Comparison of ENCODE assay signal across 23 cellular contexts in genomic region chr1:201966171-201966570, GRCh38. TPM values are rescaled to one million over a fixed set of nuclear protein-coding genes. Genes with fewer than 3 reads are reported as not detected.
DNase-seq lines count a peak whose midpoint lies in the region; ATAC-seq lines count a peak whose summit lies in the region.
"Had no signal": no experiment of that assay in that cellular context is flagged by ENCODE, and none has a peak within 500 bp of the region (broad histone marks: within the 10 kb centered on the region; RNA-seq: fewer than 3 reads in every experiment).

No MANE protein-coding gene starts in this region.

- no peaks in the 10 kb centered on the region for H3K27me3 ChIP-seq in CD8-positive, alpha-beta memory T cell (ENCODE audit: insufficient read depth, low read length, poor library complexity, severe bottlenecking)

- no peak overlapping the region for H3K27ac ChIP-seq in CD8-positive, alpha-beta memory T cell (ENCODE audit: low read depth, low read length)
- H3K27ac ChIP-seq: C4-2B, PC-9, SK-N-MC had no signal

- ATAC-seq in HG02759 (IDR thresholded peaks at IDR 0.05; ENCODE audit: unreplicated experiment): peak; percentile 47
- ATAC-seq in stimulated activated naive B cell treated with anti-CD40 and anti-IgM and Interleukin-4, amounts not matched to agents 10 μg/mL and 1 μg/mL and 100 μg/mL, for 72 hours (replicated peaks): peak; percentile 57 to 63
- no peak for ATAC-seq in GM21526 (IDR thresholded peaks at IDR 0.05; ENCODE audit: low FRiP score, unreplicated experiment)
- ATAC-seq: HCT116 had no signal

- intact Hi-C loops in activated naive CD4-positive, alpha-beta T cell treated with anti-CD3 and anti-CD28 coated beads for 36 hours (cut with micrococcal nuclease): no loop called here

- H3K4me3 Mint-ChIP-seq in activated naive CD4-positive, alpha-beta T cell treated with anti-CD3 and anti-CD28 coated beads for 36 hours: no peak overlapping the region
- H3K4me3 Mint-ChIP-seq in stimulated activated naive B cell treated with anti-CD40 and anti-IgM and Interleukin-4, amounts not matched to agents 10 μg/mL and 1 μg/mL and 100 μg/mL, for 72 hours: no peak overlapping the region
- H3K4me3 Mint-ChIP-seq in CD8-positive, alpha-beta memory T cell: no peak overlapping the region

- no peaks in the 10 kb centered on the region for H3K4me1 Mint-ChIP-seq in activated naive CD4-positive, alpha-beta T cell treated with anti-CD3 and anti-CD28 coated beads for 36 hours (ENCODE audit: low read depth)
- peaks cover 7 to 15% of the 10 kb centered on the region in 2 donors for H3K4me1 Mint-ChIP-seq in stimulated activated naive B cell treated with anti-CD40 and anti-IgM and Interleukin-4, amounts not matched to agents 10 μg/mL and 1 μg/mL and 100 μg/mL, for 72 hours
- no peaks in the 10 kb centered on the region for H3K4me1 Mint-ChIP-seq in CD8-positive, alpha-beta memory T cell

- POLR2A ChIA-PET in CD8-positive, alpha-beta memory T cell (lab: Charles Lee): interaction anchor here (1.2 kb wide), 1 partner anchor 11 kb away, joined by 6 read pairs; the partner anchor contains the start of gene TIMM17A

- H3K9me3 Mint-ChIP-seq in activated naive CD4-positive, alpha-beta T cell treated with anti-CD3 and anti-CD28 coated beads for 36 hours: no peaks in the 10 kb centered on the region
- H3K9me3 Mint-ChIP-seq in stimulated activated naive B cell treated with anti-CD40 and anti-IgM and Interleukin-4, amounts not matched to agents 10 μg/mL and 1 μg/mL and 100 μg/mL, for 72 hours: no peaks in the 10 kb centered on the region
- no peaks in the 10 kb centered on the region for H3K9me3 Mint-ChIP-seq in CD8-positive, alpha-beta memory T cell

- peak overlapping the region; percentile 39 for H3K27ac Mint-ChIP-seq in activated naive CD4-positive, alpha-beta T cell treated with anti-CD3 and anti-CD28 coated beads for 36 hours
- peak overlapping the region; percentile 68 for H3K27ac Mint-ChIP-seq in stimulated activated naive B cell treated with anti-CD40 and anti-IgM and Interleukin-4, amounts not matched to agents 10 μg/mL and 1 μg/mL and 100 μg/mL, for 72 hours
- no peak overlapping the region for H3K27ac Mint-ChIP-seq in CD8-positive, alpha-beta memory T cell

- no peaks in the 10 kb centered on the region for H3K27me3 Mint-ChIP-seq in activated naive CD4-positive, alpha-beta T cell treated with anti-CD3 and anti-CD28 coated beads for 36 hours (ENCODE audit: low read depth)
- H3K27me3 Mint-ChIP-seq in stimulated activated naive B cell treated with anti-CD40 and anti-IgM and Interleukin-4, amounts not matched to agents 10 μg/mL and 1 μg/mL and 100 μg/mL, for 72 hours: no peaks in the 10 kb centered on the region
- no peaks in the 10 kb centered on the region for H3K27me3 Mint-ChIP-seq in CD8-positive, alpha-beta memory T cell

- H3K36me3 Mint-ChIP-seq in activated naive CD4-positive, alpha-beta T cell treated with anti-CD3 and anti-CD28 coated beads for 36 hours (ENCODE audit: low read depth): peaks cover 17% of the 10 kb centered on the region
- H3K36me3 Mint-ChIP-seq in stimulated activated naive B cell treated with anti-CD40 and anti-IgM and Interleukin-4, amounts not matched to agents 10 μg/mL and 1 μg/mL and 100 μg/mL, for 72 hours: peaks cover 35 to 47% of the 10 kb centered on the region in 2 donors
- H3K36me3 Mint-ChIP-seq in CD8-positive, alpha-beta memory T cell: peaks cover 0 to 80% (median 31%) of the 10 kb centered on the region in 3 donors

- H3K4me3 ChIP-seq in CD8-positive, alpha-beta memory T cell (ENCODE audit: low read length): no peak overlapping the region
- H3K4me3 ChIP-seq: PC-9, SK-N-MC had no signal

- no peak for DNase-seq in activated naive CD4-positive, alpha-beta T cell treated with anti-CD3 and anti-CD28 coated beads for 36 hours
- DNase-seq in activated naive CD4-positive, alpha-beta T cell treated with Interleukin-2 at 50 U/mL for 16 hours: no peak
- DNase-seq in kidney glomerular epithelial cell (lab: John Stamatoyannopoulos, UW): peak; percentile 16
- DNase-seq in stimulated activated naive B cell treated with anti-CD40 and anti-IgM and Interleukin-4, amounts not matched to agents 10 μg/mL and 1 μg/mL and 100 μg/mL, for 72 hours: no peak
- no peak for DNase-seq in NCI-H1694 treated with DMSO at 0.1 percent for 48 hours (lab: John Stamatoyannopoulos, UW)
- no peak for DNase-seq in CD8-positive, alpha-beta memory T cell
- DNase-seq: DMS53, GDM1, Kasumi-1, NCI-H1417, NCI-H187, NCI-H69, PC-9, RPMI8226, SHP77 had no signal

- H3K4me1 ChIP-seq in CD8-positive, alpha-beta memory T cell (ENCODE audit: insufficient read depth, low read length): no peaks in the 10 kb centered on the region

- H3K36me3 ChIP-seq in CD8-positive, alpha-beta memory T cell (ENCODE audit: insufficient read depth, low read length): peaks cover 56% of the 10 kb centered on the region

- H3K9me3 ChIP-seq in CD8-positive, alpha-beta memory T cell (ENCODE audit: low read length): no peaks in the 10 kb centered on the region

- CTCF ChIA-PET in activated naive CD4-positive, alpha-beta T cell treated with anti-CD3 and anti-CD28 coated beads for 36 hours (lab: Charles Lee): no interaction called here
- CTCF ChIA-PET in CD8-positive, alpha-beta memory T cell (lab: Charles Lee): no interaction called here

RNA-seq across cellular contexts. Expression of gene TIMM17A, which starts 10.9 kb away (rescaled TPM):
- 10 to 100 TPM; 52.6 to 54.4 TPM for total RNA-seq in activated naive CD4-positive, alpha-beta T cell treated with anti-CD3 and anti-CD28 coated beads for 36 hours
- total RNA-seq in CD8-positive, alpha-beta memory T cell: 100 to 1,000 TPM; 120 to 130 TPM
- 31.5 TPM for polyA plus RNA-seq in CD8-positive, alpha-beta memory T cell

RNA-seq across cellular contexts. Expression of gene RNPEP, which starts 16.3 kb away (rescaled TPM):
- 10 to 100 TPM; 43.4 to 44.4 TPM for total RNA-seq in activated naive CD4-positive, alpha-beta T cell treated with anti-CD3 and anti-CD28 coated beads for 36 hours
- 10 to 100 TPM; 30.5 to 33.2 TPM for total RNA-seq in CD8-positive, alpha-beta memory T cell
- 36.3 TPM for polyA plus RNA-seq in CD8-positive, alpha-beta memory T cell

RNA-seq across cellular contexts. Expression of gene LMOD1, which starts 19.8 kb away (rescaled TPM):
- not detected for total RNA-seq in activated naive CD4-positive, alpha-beta T cell treated with anti-CD3 and anti-CD28 coated beads for 36 hours
- total RNA-seq in CD8-positive, alpha-beta memory T cell: not detected
- not detected for polyA plus RNA-seq in CD8-positive, alpha-beta memory T cell
- total RNA-seq: A172, MCF 10A, NCI-H460 had no signal

RNA-seq across cellular contexts. Expression of gene ELF3, which starts 44.2 kb away (rescaled TPM):
- under 1 TPM; 0.27 to 0.31 TPM for total RNA-seq in activated naive CD4-positive, alpha-beta T cell treated with anti-CD3 and anti-CD28 coated beads for 36 hours
- under 1 TPM; 0.11 to 0.26 TPM for total RNA-seq in CD8-positive, alpha-beta memory T cell
- polyA plus RNA-seq in CD8-positive, alpha-beta memory T cell: not detected

Comparison
In these comparisons a context has a peak if more than half of its experiments do, and no peak if none do; other contexts are left out.
1. H3K27ac Mint-ChIP-seq: peak in activated naive CD4-positive, alpha-beta T cell treated with anti-CD3 and anti-CD28 coated beads for 36 hours (single experiment) and stimulated activated naive B cell treated with anti-CD40 and anti-IgM and Interleukin-4, amounts not matched to agents 10 μg/mL and 1 μg/mL and 100 μg/mL, for 72 hours (single experiment); none in CD8-positive, alpha-beta memory T cell (0 of 8).